Comparison of ENCODE assay signal across 1 cellular context in genomic region chr2:70145851-70146739, GRCh38.
TF ChIP-seq lines count a peak whose summit lies in the region.

No MANE protein-coding gene starts in this region.

TF ChIP-seq in WTC11, 78 proteins besides CTCF, POLR2A, EP300 and RAD21 (continued from another document):
- TF ChIP-seq, protein P1, sequence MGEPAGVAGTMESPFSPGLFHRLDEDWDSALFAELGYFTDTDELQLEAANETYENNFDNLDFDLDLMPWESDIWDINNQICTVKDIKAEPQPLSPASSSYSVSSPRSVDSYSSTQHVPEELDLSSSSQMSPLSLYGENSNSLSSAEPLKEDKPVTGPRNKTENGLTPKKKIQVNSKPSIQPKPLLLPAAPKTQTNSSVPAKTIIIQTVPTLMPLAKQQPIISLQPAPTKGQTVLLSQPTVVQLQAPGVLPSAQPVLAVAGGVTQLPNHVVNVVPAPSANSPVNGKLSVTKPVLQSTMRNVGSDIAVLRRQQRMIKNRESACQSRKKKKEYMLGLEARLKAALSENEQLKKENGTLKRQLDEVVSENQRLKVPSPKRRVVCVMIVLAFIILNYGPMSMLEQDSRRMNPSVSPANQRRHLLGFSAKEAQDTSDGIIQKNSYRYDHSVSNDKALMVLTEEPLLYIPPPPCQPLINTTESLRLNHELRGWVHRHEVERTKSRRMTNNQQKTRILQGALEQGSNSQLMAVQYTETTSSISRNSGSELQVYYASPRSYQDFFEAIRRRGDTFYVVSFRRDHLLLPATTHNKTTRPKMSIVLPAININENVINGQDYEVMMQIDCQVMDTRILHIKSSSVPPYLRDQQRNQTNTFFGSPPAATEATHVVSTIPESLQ (CRISPR knock-in tag; IDR thresholded peaks at IDR 0.05) = no peak
- no peak for TF ChIP-seq AFF4 (CRISPR knock-in tag; IDR thresholded peaks at IDR 0.05; ENCODE audit: borderline replicate concordance)
- no peak for TF ChIP-seq ZNF219 (CRISPR knock-in tag; IDR thresholded peaks at IDR 0.05; ENCODE audit: borderline replicate concordance)
- TF ChIP-seq ZSCAN18 (CRISPR knock-in tag; IDR thresholded peaks at IDR 0.05) = no peak
